Comparison of ENCODE assay signal across 5 cellular contexts in genomic region chr2:41920181-41920580, GRCh38.
"Had no signal": no experiment of that assay in that cellular context is flagged by ENCODE, and none has a peak within 500 bp of the region (broad histone marks: within the 10 kb centered on the region; RNA-seq: fewer than 3 reads in every experiment).

No MANE protein-coding gene starts in this region.

- ATAC-seq: GM23338 had no signal

- H3K4me3 ChIP-seq: GM23338, HAP-1 had no signal

- H3K4me2 ChIP-seq: GM23338 had no signal

- H3K4me1 ChIP-seq: HAP-1 had no signal

- DNase-seq: H7, IMR-90, KBM-7 had no signal

- H2AFZ ChIP-seq: GM23338 had no signal

- H3K36me3 ChIP-seq: HAP-1 had no signal

- H3K9me3 ChIP-seq: HAP-1 had no signal
